In the genomic region with DNA sequence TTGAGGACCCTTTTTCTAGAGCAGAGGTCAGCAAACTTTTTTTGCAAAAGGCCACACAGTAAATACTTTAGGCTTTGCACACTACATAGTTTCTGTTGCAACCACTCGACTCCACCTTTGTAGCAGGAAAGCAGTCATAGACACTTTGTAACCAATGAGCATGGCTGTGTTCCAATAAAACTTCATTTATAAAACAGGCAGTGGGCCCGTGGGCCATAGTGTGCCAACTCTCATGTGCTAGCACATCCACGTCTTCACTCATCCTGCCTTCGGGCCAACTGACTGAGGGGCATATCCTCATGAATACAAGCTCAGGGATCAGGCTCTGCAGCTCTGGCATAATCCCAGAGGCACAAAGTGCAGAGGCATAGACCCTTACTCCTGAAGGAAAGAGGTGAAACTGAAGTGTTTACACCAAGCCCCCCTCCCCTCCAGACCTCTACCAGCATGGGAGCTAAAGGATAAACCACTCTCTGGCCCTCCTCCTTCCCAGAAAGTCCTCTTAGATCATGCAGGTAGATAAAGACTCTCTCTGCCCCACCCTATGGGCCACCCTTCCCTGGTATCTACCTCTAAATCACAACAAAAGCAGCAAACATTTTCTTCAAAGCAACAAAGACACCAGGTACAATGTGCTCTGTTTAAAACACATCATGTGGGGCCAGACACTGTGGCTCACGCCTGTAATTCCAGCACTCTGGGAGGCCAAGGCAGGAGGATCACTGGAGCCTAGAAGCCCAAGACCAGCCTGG, we compare ENCODE assay signal across 17 cellular contexts.
DNase-seq lines count a peak whose midpoint lies in the region; ATAC-seq and TF ChIP-seq lines count a peak whose summit lies in the region.
"Had no signal": no experiment of that assay in that cellular context is flagged by ENCODE, and none has a peak within 500 bp of the region (broad histone marks: within the 10 kb centered on the region; RNA-seq: fewer than 3 reads in every experiment).

No MANE protein-coding gene starts in this region.

- no peak for ATAC-seq in HCT116
- ATAC-seq in GM21619 (IDR thresholded peaks at IDR 0.05; ENCODE audit: unreplicated experiment) = no peak
- ATAC-seq in GM19351 (IDR thresholded peaks at IDR 0.05; ENCODE audit: unreplicated experiment) = no peak
- ATAC-seq: CD8-positive, alpha-beta T cell had no signal

- no peaks in the 10 kb centered on the region for H3K9me3 Mint-ChIP-seq in brain
- H3K9me3 Mint-ChIP-seq: CD8-positive, alpha-beta T cell had no signal

- no peak for DNase-seq in HCT116 (ENCODE audit: low read depth, low spot score)
- peak; percentile 46 for DNase-seq in islet precursor cell
- DNase-seq in testis = peak; percentile 23
- DNase-seq in activated CD8-positive, alpha-beta memory T cell treated with anti-CD3 and anti-CD28 coated beads, Interleukin-2, amount 50 U/mL, for 4 hours = no peak
- DNase-seq in NCI-H524 (lab: John Stamatoyannopoulos, UW) = no peak
- DNase-seq: BE2C; CD8-positive, alpha-beta T cell; DMS 273 treated with DMSO at 0.1 percent for 48 hours; HCEC 1CT; NCI-H146; NCI-H2227 treated with DMSO at 0.1 percent for 48 hours; NCI-H526 treated with DMSO at 0.1 percent for 48 hours; NK-92 treated with Interleukin-12 subunit alpha and Interleukin-12 subunit beta, amount 100 ng/mL, for 24 hours had no signal

- no peaks in the 10 kb centered on the region for H3K4me1 Mint-ChIP-seq in brain

- no peaks in the 10 kb centered on the region for H3K27me3 Mint-ChIP-seq in brain

- TSS peak; percentile 11 for BruUV-seq in HCT116 (replicated peaks; lab: Mats Ljungman, UMichigan)

- peaks cover 55% of the 10 kb centered on the region for H3K36me3 Mint-ChIP-seq in brain
- H3K36me3 Mint-ChIP-seq: CD8-positive, alpha-beta T cell had no signal

- WGBS in testis, 2 donors = 55 to 77% methylated on average over 5 of the region's 5 CpGs

- no peaks in the 10 kb centered on the region for H3K4me1 ChIP-seq in HCT116 (ENCODE audit: control insufficient read depth in 1 of 2, insufficient read depth in 2 of 2, low read length in 2 of 2)
- H3K4me1 ChIP-seq in testis = no peaks in the 10 kb centered on the region
- H3K4me1 ChIP-seq: BE2C had no signal

- no peak for TF ChIP-seq POLR2A in HCT116 (IDR thresholded peaks at IDR 0.05; ENCODE audit: borderline replicate concordance, extremely low read depth, insufficient read depth, insufficient read length)
- TF ChIP-seq POLR2A in testis (IDR thresholded peaks at IDR 0.05) = no peak

- H3K4me3 Mint-ChIP-seq in brain = no peak overlapping the region
- H3K4me3 Mint-ChIP-seq: CD8-positive, alpha-beta T cell had no signal

- no peak overlapping the region for H3K9ac ChIP-seq in HCT116 (ENCODE audit: low read length)

- CTCF ChIA-PET in HCT116 (lab: Charles Lee) = no interaction called here

- H3K27ac ChIP-seq in HCT116 (ENCODE audit: low read depth, low read length) (no peak overlapping the region), testis (no peak overlapping the region)
- H3K27ac ChIP-seq: SK-N-MC had no signal

- no peak overlapping the region for H3K4me2 ChIP-seq in HCT116 (ENCODE audit: low read length)

- no peaks in the 10 kb centered on the region for H3K9me2 ChIP-seq in HCT116 (ENCODE audit: insufficient read depth)

- H3K27me3 ChIP-seq in HCT116 (ENCODE audit: insufficient read depth, low read length) (no peaks in the 10 kb centered on the region), testis (no peaks in the 10 kb centered on the region)
- H3K27me3 ChIP-seq: BE2C had no signal

- no peak overlapping the region for H3K4me3 ChIP-seq in HCT116 (replicated peaks in 1 of 2; ENCODE audit: low read depth in 1 of 2, low read length in 2 of 2)
- no peak overlapping the region for H3K4me3 ChIP-seq in testis
- H3K4me3 ChIP-seq: SK-N-MC had no signal

- H3K9me3 ChIP-seq in HCT116 (ENCODE audit: control insufficient read depth in 1 of 2, insufficient read depth in 1 of 2, low read depth in 1 of 2, low read length in 2 of 2) = no peaks in the 10 kb centered on the region
- no peaks in the 10 kb centered on the region for H3K9me3 ChIP-seq in testis
- H3K9me3 ChIP-seq: BE2C had no signal

- TF ChIP-seq CTCF in HCT116 (IDR thresholded peaks at IDR 0.05 in 2 of 3, conservative IDR thresholded peaks at IDR 0.05 in 1 of 3; ENCODE audit: borderline replicate concordance in 1 of 3, insufficient read depth in 1 of 3, low read depth in 2 of 3, low read length in 2 of 3) (no peak), brain (conservative IDR thresholded peaks at IDR 0.05) (no peak), testis (IDR thresholded peaks at IDR 0.05) (no peak)

- RAD21 ChIA-PET in HCT116 (lab: Charles Lee; ENCODE audit: low non-redundant PET in 1 of 2, low total read pairs in 2 of 2, uncharacterized antibody in 2 of 2, unreplicated experiment in 2 of 2) = no interaction called here

- H3K36me3 ChIP-seq in HCT116 (ENCODE audit: control insufficient read depth in 1 of 2, insufficient read depth in 2 of 2, low read length in 2 of 2) = peaks cover 0 to 8% of the 10 kb centered on the region in 2 experiments; a peak in 2 of 4 replicates
- no peaks in the 10 kb centered on the region for H3K36me3 ChIP-seq in testis (ENCODE audit: low read depth, missing control alignments)

- H2AFZ ChIP-seq in HCT116 (ENCODE audit: low read depth, low read length, poor library complexity, severe bottlenecking) = no peak overlapping the region

- peak overlapping the region in 4 of 5 experiments; percentile 13 to 81 (median 55) for H3K27ac Mint-ChIP-seq in brain
- H3K27ac Mint-ChIP-seq: CD8-positive, alpha-beta T cell had no signal

- peaks cover 9% of the 10 kb centered on the region; the same call in 1 of the 2 replicates for H3K79me2 ChIP-seq in HCT116 (ENCODE audit: insufficient read depth, low read length)

- POLR2A ChIA-PET in HCT116 (lab: Charles Lee) = no interaction called here

- intact Hi-C loops in HCT116 (cut with micrococcal nuclease) = no loop called here
- intact Hi-C loops in testis (cut with DNase I; ENCODE audit: low total_unique reads) = no loop called here

- H4K20me1 ChIP-seq in HCT116 (ENCODE audit: insufficient read depth) = no peaks in the 10 kb centered on the region

- TF ChIP-seq RAD21 in HCT116 (IDR thresholded peaks at IDR 0.05; ENCODE audit: low read depth) = no peak

TF ChIP-seq in HCT116, 20 proteins besides CTCF, POLR2A, EP300 and RAD21:
- TF ChIP-seq EZH2phosphoT487 (IDR thresholded peaks at IDR 0.05; ENCODE audit: borderline replicate concordance) (no peak), EZH2 (IDR thresholded peaks at IDR 0.05) (no peak), POLR2AphosphoS5 (IDR thresholded peaks at IDR 0.05; ENCODE audit: low read depth, low read length) (no peak)

Comparison
In these comparisons a context has a peak if more than half of its experiments do, and no peak if none do; other contexts are left out.
1. DNase-seq: peak in islet precursor cell (single experiment) and testis (single experiment); none in HCT116 (single experiment), activated CD8-positive, alpha-beta memory T cell treated with anti-CD3 and anti-CD28 coated beads, Interleukin-2, amount 50 U/mL, for 4 hours (single experiment) and NCI-H524 (0 of 2).